Comparison of ENCODE assay signal across 14 cellular contexts in genomic region chr4:88533937-88534750, GRCh38. TPM values are rescaled to one million over a fixed set of nuclear protein-coding genes. Genes with fewer than 3 reads are reported as not detected.
DNase-seq lines count a peak whose midpoint lies in the region; ATAC-seq, FAIRE-seq and TF ChIP-seq lines count a peak whose summit lies in the region.
"Had no signal": no experiment of that assay in that cellular context is flagged by ENCODE, and none has a peak within 500 bp of the region (broad histone marks: within the 10 kb centered on the region; RNA-seq: fewer than 3 reads in every experiment).

No MANE protein-coding gene starts in this region.

- H3K9me3 Mint-ChIP-seq in endodermal cell = no peaks in the 10 kb centered on the region
- no peaks in the 10 kb centered on the region for H3K9me3 Mint-ChIP-seq in CD8-positive, alpha-beta T cell
- H3K9me3 Mint-ChIP-seq: naive thymus-derived CD4-positive, alpha-beta T cell; stimulated activated memory B cell treated with anti-CD40 and anti-IgM and Interleukin-4, amounts not matched to agents 10 μg/mL and 1 μg/mL and 100 μg/mL, for 72 hours had no signal

- no peak overlapping the region for H3K4me3 ChIP-seq in endodermal cell (ENCODE audit: low read length)
- H3K4me3 ChIP-seq in CD8-positive, alpha-beta T cell (ENCODE audit: low read depth, low read length) = no peak overlapping the region

- H3K4me1 Mint-ChIP-seq in endodermal cell = peaks cover 11% of the 10 kb centered on the region
- no peaks in the 10 kb centered on the region for H3K4me1 Mint-ChIP-seq in CD8-positive, alpha-beta T cell (ENCODE audit: low read depth)
- H3K4me1 Mint-ChIP-seq: naive thymus-derived CD4-positive, alpha-beta T cell had no signal

- ATAC-seq in omental fat pad (ENCODE audit: low FRiP score) = peak; percentile 58
- ATAC-seq in CD8-positive, alpha-beta T cell = no peak
- ATAC-seq: naive thymus-derived CD4-positive, alpha-beta T cell; stimulated activated memory B cell treated with anti-CD40 and anti-IgM and Interleukin-4, amounts not matched to agents 10 μg/mL and 1 μg/mL and 100 μg/mL, for 72 hours had no signal

- POLR2A ChIA-PET in CD8-positive, alpha-beta T cell (lab: Charles Lee) = no interaction called here

- no peak for TF ChIP-seq CTCF in endodermal cell (conservative IDR thresholded peaks at IDR 0.05)
- TF ChIP-seq CTCF in omental fat pad (IDR thresholded peaks at IDR 0.05) = no peak
- TF ChIP-seq CTCF in CD8-positive, alpha-beta T cell (IDR thresholded peaks at IDR 0.05) = no peak

- WGBS in endodermal cell (ENCODE audit: insufficient coverage in 1 of 2, insufficient read length in 1 of 2), 2 experiments = 44 to 69% methylated on average over 2 to 4 of the region's 4 CpGs

- H3K27ac ChIP-seq in endodermal cell (ENCODE audit: low read depth, low read length) = no peak overlapping the region
- no peak overlapping the region for H3K27ac ChIP-seq in CD8-positive, alpha-beta T cell (ENCODE audit: low read depth, low read length)

- FAIRE-seq in RCC 7860 (lab: Jason Lieb, UNC) = peak; percentile 2

- no peak overlapping the region for H3K9ac ChIP-seq in endodermal cell (ENCODE audit: extremely low read depth, low read length, poor library complexity, severe bottlenecking)

- H3K27me3 ChIP-seq in endodermal cell (ENCODE audit: control insufficient read depth, insufficient read depth, low read length, poor library complexity, severe bottlenecking) = no peaks in the 10 kb centered on the region
- H3K27me3 ChIP-seq in CD8-positive, alpha-beta T cell (ENCODE audit: insufficient read depth, low read length) = no peaks in the 10 kb centered on the region

- DNase-seq in GM03348 (ENCODE audit: low spot score) = peak; percentile 60
- DNase-seq in RCC 7860 (ENCODE audit: low spot score) = peak; percentile 29
- DNase-seq in endodermal cell = no peak
- DNase-seq in omental fat pad (ENCODE audit: low spot score) = no peak
- no peak for DNase-seq in middle frontal gyrus (ENCODE audit: extremely low spot score, low spot score)
- DNase-seq in CD8-positive, alpha-beta T cell = no peak
- no peak for DNase-seq in activated CD4-positive, CD25-positive, alpha-beta regulatory T cell (lab: John Stamatoyannopoulos, UW)
- no peak for DNase-seq in activated effector memory CD4-positive, alpha-beta T cell treated with Interleukin-2 at 50 U/mL for 16 hours
- DNase-seq: activated T-cell treated with anti-CD3 and anti-CD28 coated beads for 4 hours; DMS 273 treated with DMSO at 0.1 percent for 48 hours; naive thymus-derived CD4-positive, alpha-beta T cell; NCI-H1092; NK-92 treated with Interleukin-12 subunit alpha and Interleukin-12 subunit beta, amount 100 ng/mL, for 24 hours had no signal

- no peaks in the 10 kb centered on the region for H3K27me3 Mint-ChIP-seq in endodermal cell (ENCODE audit: insufficient read depth)
- H3K27me3 Mint-ChIP-seq in CD8-positive, alpha-beta T cell (ENCODE audit: low read depth) = no peaks in the 10 kb centered on the region
- H3K27me3 Mint-ChIP-seq: naive thymus-derived CD4-positive, alpha-beta T cell had no signal

- H3K9me3 ChIP-seq in endodermal cell (ENCODE audit: control insufficient read depth, low read length) = no peaks in the 10 kb centered on the region
- no peaks in the 10 kb centered on the region for H3K9me3 ChIP-seq in CD8-positive, alpha-beta T cell (ENCODE audit: low read length)

- H3K4me1 ChIP-seq in endodermal cell (ENCODE audit: control insufficient read depth, insufficient read depth, low read length) = no peaks in the 10 kb centered on the region
- H3K4me1 ChIP-seq in CD8-positive, alpha-beta T cell (ENCODE audit: insufficient read depth, low read length) = no peaks in the 10 kb centered on the region

- intact Hi-C loops in CD8-positive, alpha-beta T cell (cut with DNase I, micrococcal nuclease) = no loop called here

- no peaks in the 10 kb centered on the region for H3K36me3 ChIP-seq in endodermal cell (ENCODE audit: control insufficient read depth, insufficient read depth, low read length)
- H3K36me3 ChIP-seq in CD8-positive, alpha-beta T cell (ENCODE audit: insufficient read depth, low read length) = no peaks in the 10 kb centered on the region

- CTCF ChIA-PET in CD8-positive, alpha-beta T cell (lab: Charles Lee) = interaction anchor here (0.6 to 1.4 kb wide), 4 partner anchors 125 to 257 kb away, joined by 3 to 5 read pairs (median 4); no protein-coding TSS in a partner anchor

- H3K4me3 Mint-ChIP-seq in endodermal cell = no peak overlapping the region
- H3K4me3 Mint-ChIP-seq in CD8-positive, alpha-beta T cell = no peak overlapping the region
- H3K4me3 Mint-ChIP-seq: naive thymus-derived CD4-positive, alpha-beta T cell; stimulated activated memory B cell treated with anti-CD40 and anti-IgM and Interleukin-4, amounts not matched to agents 10 μg/mL and 1 μg/mL and 100 μg/mL, for 72 hours had no signal

- peak overlapping the region; percentile 55 for H3K27ac Mint-ChIP-seq in endodermal cell
- H3K27ac Mint-ChIP-seq in CD8-positive, alpha-beta T cell = no peak overlapping the region
- H3K27ac Mint-ChIP-seq: naive thymus-derived CD4-positive, alpha-beta T cell; stimulated activated memory B cell treated with anti-CD40 and anti-IgM and Interleukin-4, amounts not matched to agents 10 μg/mL and 1 μg/mL and 100 μg/mL, for 72 hours had no signal

- H3K36me3 Mint-ChIP-seq in endodermal cell (ENCODE audit: low read depth) = no peaks in the 10 kb centered on the region
- H3K36me3 Mint-ChIP-seq in CD8-positive, alpha-beta T cell = no peaks in the 10 kb centered on the region
- H3K36me3 Mint-ChIP-seq: naive thymus-derived CD4-positive, alpha-beta T cell; stimulated activated memory B cell treated with anti-CD40 and anti-IgM and Interleukin-4, amounts not matched to agents 10 μg/mL and 1 μg/mL and 100 μg/mL, for 72 hours had no signal

RNA-seq across cellular contexts. Expression of gene PYURF, which starts 10.6 kb away (rescaled TPM):
- 10 to 100 TPM; 47.8 to 58.3 TPM for total RNA-seq in endodermal cell
- polyA plus RNA-seq in endodermal cell (2013, experiment 1 of 2) = 82.1 TPM
- 79.4 TPM for polyA plus RNA-seq in endodermal cell (2013, experiment 2 of 2)
- total RNA-seq in omental fat pad = 100 to 1,000 TPM in 1 of 4 donors, 10 to 100 TPM in 3; 78.5 to 101 (median 86.1) TPM
- 10 to 100 TPM; 25.5 to 27.6 TPM for total RNA-seq in CD8-positive, alpha-beta T cell

RNA-seq across cellular contexts. Expression of gene HERC3, which starts 58.1 kb away (rescaled TPM):
- total RNA-seq in endodermal cell (1 to 10 TPM; 4.4 to 5.9 TPM), omental fat pad (10 to 100 TPM; 21.3 to 48.7 (median 33.6) TPM)
- 5.5 TPM for polyA plus RNA-seq in endodermal cell (2013, experiment 1 of 2)
- 5.8 TPM for polyA plus RNA-seq in endodermal cell (2013, experiment 2 of 2)
- 10 to 100 TPM; 50.4 to 62.4 TPM for total RNA-seq in CD8-positive, alpha-beta T cell

Comparison
In these comparisons a context has a peak if more than half of its experiments do, and no peak if none do; other contexts are left out.
1. DNase-seq: peak in GM03348 (single experiment) and RCC 7860 (single experiment); none in endodermal cell (single experiment), omental fat pad (single experiment), middle frontal gyrus (single experiment), CD8-positive, alpha-beta T cell (0 of 7), activated CD4-positive, CD25-positive, alpha-beta regulatory T cell (0 of 4) and activated effector memory CD4-positive, alpha-beta T cell treated with Interleukin-2 at 50 U/mL for 16 hours (single experiment).